8 cellular contexts compared by ENCODE assay signal in the genomic region with DNA sequence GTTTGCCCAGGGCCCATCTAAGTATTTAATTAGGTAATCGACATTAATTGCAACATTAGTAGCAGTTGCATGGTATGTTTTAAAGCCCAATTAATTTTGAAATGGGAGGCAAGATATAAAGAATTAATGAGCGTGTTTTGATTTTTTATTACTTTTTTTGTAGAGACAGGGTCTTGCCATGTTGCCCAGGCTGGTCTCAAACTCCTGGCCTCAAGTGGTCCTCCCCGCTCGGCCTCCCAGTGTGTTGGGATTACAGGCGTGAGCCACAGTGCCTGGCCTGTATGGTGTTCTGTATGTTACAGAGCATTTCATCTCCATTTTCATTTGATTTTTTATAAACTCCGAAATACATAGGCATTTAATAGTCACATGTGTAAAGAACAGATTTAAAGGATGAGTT. TPM values are rescaled to one million over a fixed set of nuclear protein-coding genes. Genes with fewer than 3 reads are reported as not detected.
DNase-seq lines count a peak whose midpoint lies in the region; ATAC-seq and TF ChIP-seq lines count a peak whose summit lies in the region.

No MANE protein-coding gene starts in this region.

- peak overlapping the region; percentile 93 for H3K4me2 ChIP-seq in Loucy (ENCODE audit: low read depth, low read length, poor library complexity, severe bottlenecking)

- H3K4me3 ChIP-seq in BE2C (ENCODE audit: low read depth, low read length), result peak overlapping the region; percentile 90
- peak overlapping the region; percentile 97 for H3K4me3 ChIP-seq in Loucy (ENCODE audit: low read length, poor library complexity, severe bottlenecking)
- peak overlapping the region; percentile 84 to 97 for H3K4me3 ChIP-seq in duodenal mucosa (ENCODE audit: low read depth in 1 of 2, low read length in 2 of 2)

- peaks cover 26% of the 10 kb centered on the region for H3K36me3 Mint-ChIP-seq in natural killer cell treated with Interleukin-12 subunit alpha and Interleukin-12 subunit beta and Interleukin-15 and Interleukin-18, amount 100 ng/mL, for 72 hours

- ATAC-seq in natural killer cell treated with Interleukin-12 subunit alpha and Interleukin-12 subunit beta and Interleukin-15 and Interleukin-18, amount 100 ng/mL, for 72 hours, result no peak
- ATAC-seq in GM21367 (IDR thresholded peaks at IDR 0.05; ENCODE audit: unreplicated experiment), result no peak
- ATAC-seq in GM21825 (IDR thresholded peaks at IDR 0.05; ENCODE audit: unreplicated experiment), result no peak

- DNase-seq in BE2C (no peak), NCI-H2081 (lab: John Stamatoyannopoulos, UW) (no peak)
- DNase-seq in natural killer cell treated with Interleukin-12 subunit alpha and Interleukin-12 subunit beta and Interleukin-15 and Interleukin-18, amount 100 ng/mL, for 72 hours (ENCODE audit: low spot score), result no peak
- DNase-seq in NK-92 treated with Interleukin-12 subunit alpha and Interleukin-12 subunit beta, amount 100 ng/mL, for 24 hours (lab: John Stamatoyannopoulos, UW), result no peak

- peak overlapping the region; percentile 59; the same call in 1 of the 2 replicates for H2AFZ ChIP-seq in Loucy (ENCODE audit: low read length)

- peak overlapping the region; percentile 96 for H3K9ac ChIP-seq in Loucy (ENCODE audit: low read depth, low read length, poor library complexity, severe bottlenecking)
- peak overlapping the region; percentile 80 to 98 for H3K9ac ChIP-seq in duodenal mucosa (ENCODE audit: low read depth in 1 of 2, low read length in 2 of 2)

- H3F3A ChIP-seq in Loucy (ENCODE audit: low read depth), result no peaks in the 10 kb centered on the region

- peaks cover 0 to 8% of the 10 kb centered on the region in 2 donors for H3K27me3 Mint-ChIP-seq in natural killer cell treated with Interleukin-12 subunit alpha and Interleukin-12 subunit beta and Interleukin-15 and Interleukin-18, amount 100 ng/mL, for 72 hours

- H3K9me3 Mint-ChIP-seq in natural killer cell treated with Interleukin-12 subunit alpha and Interleukin-12 subunit beta and Interleukin-15 and Interleukin-18, amount 100 ng/mL, for 72 hours, result peaks cover 3% of the 10 kb centered on the region

- H3K4me3 Mint-ChIP-seq in natural killer cell treated with Interleukin-12 subunit alpha and Interleukin-12 subunit beta and Interleukin-15 and Interleukin-18, amount 100 ng/mL, for 72 hours, result peak overlapping the region; percentile 97

- no peaks in the 10 kb centered on the region for H3K9me2 ChIP-seq in Loucy (replicated peaks; ENCODE audit: low read depth, low read length)

- peaks cover 27% of the 10 kb centered on the region for H3K79me2 ChIP-seq in Loucy (ENCODE audit: insufficient read depth, low read length)

- TF ChIP-seq CTCF in BE2C (IDR thresholded peaks at IDR 0.05; ENCODE audit: low read depth, low read length) (no peak), Loucy (conservative IDR thresholded peaks at IDR 0.05; ENCODE audit: low read length) (no peak)

- no peak overlapping the region for H3K27ac ChIP-seq in duodenal mucosa (ENCODE audit: low read depth, low read length)

- peaks cover 27 to 28% of the 10 kb centered on the region in 2 donors for H3K4me1 Mint-ChIP-seq in natural killer cell treated with Interleukin-12 subunit alpha and Interleukin-12 subunit beta and Interleukin-15 and Interleukin-18, amount 100 ng/mL, for 72 hours (ENCODE audit: low read depth in 2 of 2)

- H4K20me1 ChIP-seq in Loucy (ENCODE audit: insufficient read depth, low read length, poor library complexity, severe bottlenecking), result peaks cover 13% of the 10 kb centered on the region

- H3K4me1 ChIP-seq in BE2C (peaks cover 7% of the 10 kb centered on the region), Loucy (ENCODE audit: insufficient read depth, low read length, poor library complexity, severe bottlenecking) (peaks cover 25% of the 10 kb centered on the region), duodenal mucosa (ENCODE audit: control insufficient read depth in 1 of 2, insufficient read depth in 2 of 2, low read length in 2 of 2) (peaks cover 19 to 20% of the 10 kb centered on the region in 2 donors)

- H3K9me3 ChIP-seq in BE2C (no peaks in the 10 kb centered on the region), Loucy (ENCODE audit: insufficient read depth, low read depth, low read length) (peaks cover 1% of the 10 kb centered on the region; the same call in 1 of the 2 replicates), duodenal mucosa (ENCODE audit: control insufficient read depth in 1 of 2, low read length in 2 of 2) (no peaks in the 10 kb centered on the region)

- H3K27me3 ChIP-seq in BE2C (no peaks in the 10 kb centered on the region), Loucy (ENCODE audit: insufficient read depth, low read length, poor library complexity, severe bottlenecking) (peaks cover 10% of the 10 kb centered on the region), duodenal mucosa (ENCODE audit: control insufficient read depth in 1 of 2, insufficient read depth in 2 of 2, low read length in 2 of 2) (no peaks in the 10 kb centered on the region)

- H3K36me3 ChIP-seq in BE2C (peaks cover 8% of the 10 kb centered on the region), Loucy (ENCODE audit: insufficient read depth, low read length) (peaks cover 7% of the 10 kb centered on the region; the same call in 1 of the 2 replicates), duodenal mucosa (ENCODE audit: control insufficient read depth in 1 of 2, insufficient read depth in 2 of 2, low read length in 2 of 2) (peaks cover 5 to 20% of the 10 kb centered on the region in 2 donors)

- H3K27ac Mint-ChIP-seq in natural killer cell treated with Interleukin-12 subunit alpha and Interleukin-12 subunit beta and Interleukin-15 and Interleukin-18, amount 100 ng/mL, for 72 hours, result peak overlapping the region; percentile 92 to 98

RNA-seq across cellular contexts. Expression of a gene that starts 0.9 kb away (rescaled TPM):
- polyA plus RNA-seq in BE2C (2012; ENCODE audit: insufficient read depth, insufficient read length, low read depth), result 31.1 TPM
- 10 to 100 TPM; 21.0 to 24.2 TPM for total RNA-seq in natural killer cell treated with Interleukin-12 subunit alpha and Interleukin-12 subunit beta and Interleukin-15 and Interleukin-18, amount 100 ng/mL, for 72 hours

RNA-seq across cellular contexts. Expression of a gene that starts 46.5 kb away (rescaled TPM):
- polyA plus RNA-seq in BE2C (2012; ENCODE audit: insufficient read depth, insufficient read length, low read depth), result 76.6 TPM
- total RNA-seq in natural killer cell treated with Interleukin-12 subunit alpha and Interleukin-12 subunit beta and Interleukin-15 and Interleukin-18, amount 100 ng/mL, for 72 hours, result not detected
